ENCODE assay signal across 27 cellular contexts in the genomic region with DNA sequence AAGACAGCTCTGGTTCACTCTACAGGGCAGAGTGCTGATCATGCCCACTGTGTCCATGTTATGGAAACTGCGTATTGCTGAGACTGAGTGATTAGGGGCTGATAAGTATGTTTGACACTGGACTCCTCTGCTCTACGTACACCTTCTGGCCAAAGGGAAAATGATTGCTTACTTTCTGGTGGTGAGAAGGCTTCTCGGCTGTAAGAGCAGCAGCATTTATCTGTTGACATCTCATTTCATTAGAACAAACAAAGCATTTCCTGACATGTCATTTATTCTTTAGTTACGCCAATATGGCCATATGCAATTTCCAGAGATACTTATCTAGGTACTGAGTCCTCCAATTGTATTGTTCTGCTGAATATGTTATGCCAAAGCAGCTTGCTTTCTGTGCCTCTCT. TPM values are rescaled to one million over a fixed set of nuclear protein-coding genes. Genes with fewer than 3 reads are reported as not detected.
A peak's percentile ranks its signal among the peaks of the same experiment; 100 is the strongest.
DNase-seq lines count a peak whose midpoint lies in the region; ATAC-seq, FAIRE-seq and TF ChIP-seq lines count a peak whose summit lies in the region.
"Had no signal": no experiment of that assay in that cellular context is flagged by ENCODE, and none has a peak within 500 bp of the region (broad histone marks: within the 10 kb centered on the region; RNA-seq: fewer than 3 reads in every experiment).

No MANE protein-coding gene starts in this region.

- DNase-seq in BE2C (peak; percentile 25), DMS53 (lab: John Stamatoyannopoulos, UW) (peak; percentile 35), SK-N-DZ (ENCODE audit: low spot score) (peak; percentile 64), HepG2 (ENCODE audit: low spot score) (peak; percentile 67), lower leg skin (ENCODE audit: low spot score in 2 of 2) (no peak), HuH-7 (ENCODE audit: low spot score) (no peak)
- DNase-seq in effector memory CD8-positive, alpha-beta T cell: no peak
- DNase-seq: activated B cell treated with CpG ODN at 0.5 μM for 24 hours; activated CD4-positive, alpha-beta T cell treated with anti-CD3 and anti-CD28 coated beads, Interleukin-2, amount 50 U/mL, for 1 hour; activated CD8-positive, alpha-beta memory T cell treated with anti-CD3 and anti-CD28 coated beads, Interleukin-2, amount 10 ng/mL, durations not matched to agents 7 days and 5 days; activated naive CD4-positive, alpha-beta T cell; activated T-cell treated with anti-CD3 and anti-CD28 coated beads, Interleukin-2, amount 50 U/mL, for 72 hours; CD4-positive, alpha-beta T cell; naive thymus-derived CD8-positive, alpha-beta T cell; NCI-H1092 treated with DMSO at 0.1 percent for 48 hours; NCI-H1930; NCI-H82; occipital lobe; small intestine; T-helper 9 cell had no signal

- CTCF ChIA-PET in HepG2 (lab: Yijun Ruan, JAX; ENCODE audit: low intra/inter-chr PET ratio, low total read pairs): no interaction called here

- H3K4me1 ChIP-seq in BE2C: peaks cover 15% of the 10 kb centered on the region
- peaks cover 89% of the 10 kb centered on the region for H3K4me1 ChIP-seq in HepG2 (ENCODE audit: insufficient read depth, low read length)

- BruUV-seq in HepG2 (replicated peaks; lab: Mats Ljungman, UMichigan): no TSS peak

- no peak overlapping the region for H3K27ac Mint-ChIP-seq in effector memory CD8-positive, alpha-beta T cell
- H3K27ac Mint-ChIP-seq: activated B cell treated with CpG ODN at 0.5 μM for 24 hours; activated CD8-positive, alpha-beta memory T cell treated with anti-CD3 and anti-CD28 coated beads, Interleukin-2, amount 10 ng/mL, durations not matched to agents 7 days and 5 days; CD4-positive, alpha-beta T cell; mesothelial cell of epicardium; naive thymus-derived CD8-positive, alpha-beta T cell; stimulated activated naive CD8-positive, alpha-beta T cell treated with anti-CD3 and anti-CD28 coated beads, Interleukin-15, Interleukin-2, amounts not matched to agents 100 ng/mL and 50 ng/mL, for 24 hours had no signal

- intact Hi-C loops in HepG2 (cut with micrococcal nuclease; ENCODE audit: unreplicated experiment) (no loop called here), lower leg skin (cut with DNase I; ENCODE audit: low total_unique reads) (no loop called here)

- peak overlapping the region; percentile 52 for H3K4me2 ChIP-seq in HepG2 (ENCODE audit: low read depth, low read length)

- H4K20me1 ChIP-seq in HepG2 (ENCODE audit: insufficient read depth, low read length): no peaks in the 10 kb centered on the region

- TF ChIP-seq EP300 in HepG2 (IDR thresholded peaks at IDR 0.05; ENCODE audit: low read depth in 2 of 2, low read length in 2 of 2): peak in 1 of 2 experiments; percentile 46; a peak in 2 of 4 replicates
- peak; percentile 61; the same call in 1 of the 2 replicates for TF ChIP-seq EP300 in HepG2 (CRISPR knock-in tag; IDR thresholded peaks at IDR 0.05; ENCODE audit: borderline replicate concordance)

- ATAC-seq in HepG2 (peak; percentile 69), HG03342 (IDR thresholded peaks at IDR 0.05; ENCODE audit: unreplicated experiment) (no peak)
- no peak for ATAC-seq in effector memory CD8-positive, alpha-beta T cell (replicated peaks)
- ATAC-seq: activated CD8-positive, alpha-beta memory T cell treated with anti-CD3 and anti-CD28 coated beads, Interleukin-2, amount 10 ng/mL, durations not matched to agents 7 days and 5 days; activated T-cell treated with anti-CD3 and anti-CD28 coated beads, Interleukin-2, amount 50 U/mL, for 72 hours; left lobe of liver; naive thymus-derived CD8-positive, alpha-beta T cell had no signal

- POLR2A ChIA-PET in HepG2 (lab: Yijun Ruan, JAX): interaction anchor here (0.7 to 3.1 kb wide), 3 partner anchors 9 to 13 kb away, joined by 3 to 35 read pairs (median 12); a partner anchor contains a TSS

- TF ChIP-seq RAD21 in HepG2 (CRISPR knock-in tag; IDR thresholded peaks at IDR 0.05): no peak

- TF ChIP-seq POLR2A in HepG2 (IDR thresholded peaks at IDR 0.05; ENCODE audit: insufficient read depth in 1 of 2, low read depth in 2 of 2, low read length in 2 of 2): no peak
- no peak for TF ChIP-seq POLR2A in lower leg skin (IDR thresholded peaks at IDR 0.05)

- H3K36me3 Mint-ChIP-seq in effector memory CD8-positive, alpha-beta T cell (ENCODE audit: insufficient read depth): peaks cover 5% of the 10 kb centered on the region
- H3K36me3 Mint-ChIP-seq: naive thymus-derived CD8-positive, alpha-beta T cell had no signal

- peak overlapping the region; percentile 1; the same call in 1 of the 2 replicates for H3K4me3 ChIP-seq in BE2C (ENCODE audit: low read depth, low read length)
- peak overlapping the region in 1 of 3 experiments; percentile 7; a peak in 1 of 6 replicates for H3K4me3 ChIP-seq in HepG2 (replicated peaks in 1 of 3; ENCODE audit: insufficient read depth in 1 of 3, low read depth in 2 of 3, low read length in 3 of 3)
- H3K4me3 ChIP-seq in lower leg skin (ENCODE audit: low read depth, poor library complexity, severe bottlenecking): no peak overlapping the region

- no peak for TF ChIP-seq CTCF in BE2C (IDR thresholded peaks at IDR 0.05; ENCODE audit: low read depth, low read length)
- TF ChIP-seq CTCF in HepG2 (CRISPR knock-in tag; IDR thresholded peaks at IDR 0.05): no peak
- no peak for TF ChIP-seq CTCF in lower leg skin (IDR thresholded peaks at IDR 0.05)

- H3K4me1 Mint-ChIP-seq in effector memory CD8-positive, alpha-beta T cell (ENCODE audit: low read depth in 2 of 2): no peaks in the 10 kb centered on the region
- H3K4me1 Mint-ChIP-seq: activated B cell treated with CpG ODN at 0.5 μM for 24 hours; activated CD8-positive, alpha-beta memory T cell treated with anti-CD3 and anti-CD28 coated beads, Interleukin-2, amount 10 ng/mL, durations not matched to agents 7 days and 5 days; central memory CD8-positive, alpha-beta T cell had no signal

- no peaks in the 10 kb centered on the region for H3K36me3 ChIP-seq in BE2C
- peaks cover 0 to 2% of the 10 kb centered on the region in 2 experiments; a peak in 1 of 5 replicates for H3K36me3 ChIP-seq in HepG2 (replicated peaks in 1 of 2; ENCODE audit: control insufficient read depth in 1 of 2, insufficient read depth in 2 of 2, low read length in 2 of 2)

- no peaks in the 10 kb centered on the region for H3K27me3 Mint-ChIP-seq in effector memory CD8-positive, alpha-beta T cell
- H3K27me3 Mint-ChIP-seq: activated B cell treated with CpG ODN at 0.5 μM for 24 hours; activated CD8-positive, alpha-beta memory T cell treated with anti-CD3 and anti-CD28 coated beads, Interleukin-2, amount 10 ng/mL, durations not matched to agents 7 days and 5 days; CD4-positive, alpha-beta T cell; central memory CD8-positive, alpha-beta T cell; naive thymus-derived CD8-positive, alpha-beta T cell; stimulated activated naive CD8-positive, alpha-beta T cell treated with anti-CD3 and anti-CD28 coated beads, Interleukin-15, Interleukin-2, amounts not matched to agents 100 ng/mL and 50 ng/mL, for 24 hours had no signal

- H3K9me3 ChIP-seq in BE2C (no peaks in the 10 kb centered on the region), HepG2 (ENCODE audit: low read length) (no peaks in the 10 kb centered on the region)

- H3K9ac ChIP-seq in HepG2 (ENCODE audit: insufficient read depth, low read depth, low read length): no peak overlapping the region

- in situ Hi-C loops in HepG2 (cut with HindIII; ENCODE audit: extremely low pct_ligation_motif_present, low pct_unique_long_range_greater_than_20kb): no loop called here

- no peaks in the 10 kb centered on the region for H3K9me3 Mint-ChIP-seq in effector memory CD8-positive, alpha-beta T cell
- H3K9me3 Mint-ChIP-seq: activated B cell treated with CpG ODN at 0.5 μM for 24 hours; activated T-cell treated with anti-CD3 and anti-CD28 coated beads, Interleukin-2, amount 50 U/mL, for 72 hours; CD4-positive, alpha-beta T cell; central memory CD8-positive, alpha-beta T cell; mesothelial cell of epicardium; naive thymus-derived CD8-positive, alpha-beta T cell; stimulated activated naive CD8-positive, alpha-beta T cell treated with anti-CD3 and anti-CD28 coated beads, Interleukin-15, Interleukin-2, amounts not matched to agents 100 ng/mL and 50 ng/mL, for 24 hours had no signal

- no peak overlapping the region for H2AFZ ChIP-seq in HepG2 (ENCODE audit: low read length)

- FAIRE-seq in HepG2 (lab: Jason Lieb, UNC): peak; percentile 75
- FAIRE-seq: D721Med, GM12892, small intestine had no signal

- peaks cover 5% of the 10 kb centered on the region for H3K79me2 ChIP-seq in HepG2 (ENCODE audit: insufficient read depth, low read length)

- WGBS in HepG2 (ENCODE audit: low lambda C conversion rate): 11% methylated on average over 4 of the region's 4 CpGs
- 82 to 84% methylated on average over 4 of the region's 4 CpGs for WGBS in lower leg skin, 2 donors

- H3K4me3 Mint-ChIP-seq in effector memory CD8-positive, alpha-beta T cell: no peak overlapping the region
- H3K4me3 Mint-ChIP-seq: activated B cell treated with CpG ODN at 0.5 μM for 24 hours; activated CD8-positive, alpha-beta memory T cell treated with anti-CD3 and anti-CD28 coated beads, Interleukin-2, amount 10 ng/mL, durations not matched to agents 7 days and 5 days; activated T-cell treated with anti-CD3 and anti-CD28 coated beads, Interleukin-2, amount 50 U/mL, for 72 hours; CD4-positive, alpha-beta T cell; central memory CD8-positive, alpha-beta T cell; mesothelial cell of epicardium; naive thymus-derived CD8-positive, alpha-beta T cell; stimulated activated naive CD8-positive, alpha-beta T cell treated with anti-CD3 and anti-CD28 coated beads, Interleukin-15, Interleukin-2, amounts not matched to agents 100 ng/mL and 50 ng/mL, for 24 hours had no signal

- H3K27ac ChIP-seq in HepG2 (ENCODE audit: extremely low read length, insufficient read depth, low read length): peak overlapping the region; percentile 35

- no peaks in the 10 kb centered on the region for H3K27me3 ChIP-seq in BE2C
- no peaks in the 10 kb centered on the region for H3K27me3 ChIP-seq in HepG2 (ENCODE audit: control insufficient read depth in 1 of 2, insufficient read depth in 2 of 2, low read length in 2 of 2)

RNA-seq across cellular contexts. Expression of a gene that starts 5.6 kb away (rescaled TPM):
- polyA plus RNA-seq in BE2C (2012; ENCODE audit: insufficient read depth, insufficient read length, low read depth): 27.5 TPM
- 6.4 and 9.5 TPM in 2 replicates for polyA plus RNA-seq in SK-N-DZ (2014; cell fraction: cytosol; rRNA removed)
- 6.4 and 9.0 TPM in 2 replicates for polyA plus RNA-seq in SK-N-DZ (2014; cell fraction: nucleus; rRNA removed)
- 3.0 and 4.7 TPM in 2 replicates for total RNA-seq in HepG2 (2016; rRNA removed; fragmentation: Illumina TruSeq; extraction: Trizol)
- 1.3 and 1.5 TPM in 2 replicates for total RNA-seq in HepG2 (2016; cell fraction: cytosol; rRNA removed; fragmentation: Illumina TruSeq; extraction: Trizol; ENCODE audit: low read depth)
- 4.3 and 5.0 TPM in 2 replicates for total RNA-seq in HepG2 (2016; cell fraction: insoluble cytoplasmic fraction; rRNA removed; fragmentation: Illumina TruSeq; extraction: Trizol)
- total RNA-seq in HepG2 (2016; cell fraction: membrane; rRNA removed; fragmentation: Illumina TruSeq; extraction: Trizol): 3.5 and 4.3 TPM in 2 replicates
- 5.5 and 5.8 TPM in 2 replicates for total RNA-seq in HepG2 (2016; cell fraction: nucleus; rRNA removed; fragmentation: Illumina TruSeq; extraction: Trizol)
- 49.5 and 58.8 TPM in 2 replicates for polyA plus RNA-seq in HepG2 (2011; rRNA removed)
- 41.5 and 43.5 TPM in 2 replicates for polyA plus RNA-seq in HepG2 (2011; cell fraction: cytosol; rRNA removed)
- 45.2 and 57.4 TPM in 2 replicates for polyA plus RNA-seq in HepG2 (2011; cell fraction: nucleus; rRNA removed)
- 27.6 and 33.1 TPM in 2 replicates for polyA plus RNA-seq in HepG2 (2012)
- 1.3 and 1.9 TPM in 2 replicates for polyA plus RNA-seq in HepG2 (2016; cell fraction: cytosol; fragmentation: Illumina TruSeq; extraction: Trizol; ENCODE audit: low read depth)
- 3.7 and 4.2 TPM in 2 replicates for polyA plus RNA-seq in HepG2 (2016; cell fraction: insoluble cytoplasmic fraction; fragmentation: Illumina TruSeq; extraction: Trizol; ENCODE audit: low read depth)
- 3.9 and 4.0 TPM in 2 replicates for polyA plus RNA-seq in HepG2 (2016; cell fraction: membrane; fragmentation: Illumina TruSeq; extraction: Trizol; ENCODE audit: low read depth)
- polyA plus RNA-seq in HepG2 (2016; cell fraction: nucleus; fragmentation: Illumina TruSeq; extraction: Trizol; ENCODE audit: insufficient read depth, low read depth): 6.6 and 7.0 TPM in 2 replicates
- 0.05 and 101 TPM in 2 replicates for polyA minus RNA-seq in HepG2 (2011; rRNA and poly(A)+ RNA removed; ENCODE audit: low replicate concordance)
- polyA minus RNA-seq in HepG2 (2011; cell fraction: cytosol; rRNA and poly(A)+ RNA removed): 23.1 and 27.3 TPM in 2 replicates
- polyA minus RNA-seq in HepG2 (2011; cell fraction: nucleus; rRNA and poly(A)+ RNA removed): 39.9 and 40.4 TPM in 2 replicates
- 10 to 100 TPM; 20.2 to 72.8 (median 47.3) TPM for total RNA-seq in lower leg skin
- total RNA-seq: activated B cell treated with CpG ODN at 0.5 μM for 24 hours; activated CD8-positive, alpha-beta memory T cell treated with anti-CD3 and anti-CD28 coated beads, Interleukin-2, amount 10 ng/mL, durations not matched to agents 7 days and 5 days; CD4-positive, alpha-beta T cell had no signal

RNA-seq across cellular contexts. Expression of a gene that starts 13.6 kb away (rescaled TPM):
- polyA plus RNA-seq in BE2C (2012; ENCODE audit: insufficient read depth, insufficient read length, low read depth): 89.2 TPM
- 108 and 151 TPM in 2 replicates for polyA plus RNA-seq in SK-N-DZ (2014; cell fraction: cytosol; rRNA removed)
- 59.7 and 74.1 TPM in 2 replicates for polyA plus RNA-seq in SK-N-DZ (2014; cell fraction: nucleus; rRNA removed)
- 37.1 and 50.3 TPM in 2 replicates for total RNA-seq in HepG2 (2016; rRNA removed; fragmentation: Illumina TruSeq; extraction: Trizol)
- 8.5 and 9.5 TPM in 2 replicates for total RNA-seq in HepG2 (2016; cell fraction: cytosol; rRNA removed; fragmentation: Illumina TruSeq; extraction: Trizol; ENCODE audit: low read depth)
- total RNA-seq in HepG2 (2016; cell fraction: insoluble cytoplasmic fraction; rRNA removed; fragmentation: Illumina TruSeq; extraction: Trizol): 38.6 and 50.3 TPM in 2 replicates
- 21.9 and 23.8 TPM in 2 replicates for total RNA-seq in HepG2 (2016; cell fraction: membrane; rRNA removed; fragmentation: Illumina TruSeq; extraction: Trizol)
- total RNA-seq in HepG2 (2016; cell fraction: nucleus; rRNA removed; fragmentation: Illumina TruSeq; extraction: Trizol): 27.1 and 28.0 TPM in 2 replicates
- 63.8 and 74.9 TPM in 2 replicates for polyA plus RNA-seq in HepG2 (2011; rRNA removed)
- polyA plus RNA-seq in HepG2 (2011; cell fraction: cytosol; rRNA removed): 63.2 and 67.0 TPM in 2 replicates
- polyA plus RNA-seq in HepG2 (2011; cell fraction: nucleus; rRNA removed): 46.3 and 57.5 TPM in 2 replicates
- 54.8 and 56.2 TPM in 2 replicates for polyA plus RNA-seq in HepG2 (2012)
- 4.1 and 5.1 TPM in 2 replicates for polyA plus RNA-seq in HepG2 (2016; cell fraction: cytosol; fragmentation: Illumina TruSeq; extraction: Trizol; ENCODE audit: low read depth)
- 41.9 and 42.7 TPM in 2 replicates for polyA plus RNA-seq in HepG2 (2016; cell fraction: insoluble cytoplasmic fraction; fragmentation: Illumina TruSeq; extraction: Trizol; ENCODE audit: low read depth)
- polyA plus RNA-seq in HepG2 (2016; cell fraction: membrane; fragmentation: Illumina TruSeq; extraction: Trizol; ENCODE audit: low read depth): 12.2 and 12.5 TPM in 2 replicates
- 48.0 and 49.6 TPM in 2 replicates for polyA plus RNA-seq in HepG2 (2016; cell fraction: nucleus; fragmentation: Illumina TruSeq; extraction: Trizol; ENCODE audit: insufficient read depth, low read depth)
- polyA minus RNA-seq in HepG2 (2011; rRNA and poly(A)+ RNA removed; ENCODE audit: low replicate concordance): 31.6 and 52.4 TPM in 2 replicates
- polyA minus RNA-seq in HepG2 (2011; cell fraction: cytosol; rRNA and poly(A)+ RNA removed): 51.4 and 54.3 TPM in 2 replicates
- polyA minus RNA-seq in HepG2 (2011; cell fraction: nucleus; rRNA and poly(A)+ RNA removed): 35.0 and 39.0 TPM in 2 replicates
- 10 to 100 TPM; 47.8 to 92.9 (median 65.4) TPM for total RNA-seq in lower leg skin

Comparison
In these comparisons a context has a peak if more than half of its experiments do, and no peak if none do; other contexts are left out.
1. DNase-seq: peak in BE2C (single experiment), DMS53 (single experiment), SK-N-DZ (single experiment) and HepG2 (single experiment); none in lower leg skin (0 of 2), HuH-7 (single experiment) and effector memory CD8-positive, alpha-beta T cell (0 of 3).